ENCODE assay signal across 18 cellular contexts in the genomic region with DNA sequence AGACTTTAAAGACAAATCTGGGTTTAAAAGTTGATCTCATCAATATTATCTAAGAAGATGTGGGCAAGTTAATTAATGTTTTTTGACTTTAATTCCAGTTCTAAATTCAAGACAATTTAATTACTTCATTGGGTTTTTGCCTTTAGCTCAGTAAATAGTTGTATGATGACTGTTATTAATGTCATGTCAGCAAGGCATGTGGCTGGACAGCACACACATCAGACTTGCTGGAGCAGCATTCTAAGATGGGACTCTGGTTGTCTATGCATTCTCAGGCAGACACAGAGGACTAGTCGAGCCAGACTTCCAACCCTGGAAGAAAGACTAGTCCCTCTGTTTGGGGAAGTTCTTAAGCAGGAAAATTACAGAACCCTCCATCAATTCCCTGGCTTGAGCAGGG.
DNase-seq lines count a peak whose midpoint lies in the region; ATAC-seq, FAIRE-seq and TF ChIP-seq lines count a peak whose summit lies in the region.
"Had no signal": no experiment of that assay in that cellular context is flagged by ENCODE, and none has a peak within 500 bp of the region (broad histone marks: within the 10 kb centered on the region; RNA-seq: fewer than 3 reads in every experiment).

No MANE protein-coding gene starts in this region.

- H3K4ac ChIP-seq in H1 (replicated peaks; ENCODE audit: insufficient read length, low read depth, low read length), result no peak overlapping the region

- H3K36me3 Mint-ChIP-seq in glutamatergic neuron (ENCODE audit: unreplicated experiment), result no peaks in the 10 kb centered on the region

- H3K79me1 ChIP-seq in H1 (ENCODE audit: low read depth, low read length), result no peaks in the 10 kb centered on the region

- H3K4me1 Mint-ChIP-seq in glutamatergic neuron (ENCODE audit: low read depth, unreplicated experiment), result no peaks in the 10 kb centered on the region

- peaks cover 0 to 3% of the 10 kb centered on the region in 2 experiments; a peak in 1 of 4 replicates for H3K9me3 ChIP-seq in H1 (ENCODE audit: insufficient read depth in 2 of 2, low read depth in 1 of 2, low read length in 1 of 2)
- no peaks in the 10 kb centered on the region for H3K9me3 ChIP-seq in right cardiac atrium (ENCODE audit: control insufficient read depth, low read length)
- H3K9me3 ChIP-seq: A549, BE2C, SJSA1 had no signal

- H3K27me3 Mint-ChIP-seq in glutamatergic neuron (ENCODE audit: unreplicated experiment), result peaks cover 3% of the 10 kb centered on the region

- H3K56ac ChIP-seq in H1 (replicated peaks; ENCODE audit: insufficient read length, low read depth, low read length), result no peak overlapping the region

- H3K4me3 ChIP-seq in H1 (ENCODE audit: extremely low read depth in 1 of 4, insufficient read depth in 2 of 4, low read depth in 3 of 4, low read length in 4 of 4), result no peak overlapping the region
- no peak overlapping the region for H3K4me3 ChIP-seq in right cardiac atrium (ENCODE audit: low read length)
- H3K4me3 ChIP-seq: A549, SJSA1 had no signal

- no peak overlapping the region for H4K8ac ChIP-seq in H1 (ENCODE audit: extremely low read depth, insufficient read depth, low read length)

- no peak overlapping the region for H3K18ac ChIP-seq in H1 (ENCODE audit: extremely low read depth, low read length)

- no peak overlapping the region for H3K23ac ChIP-seq in H1 (ENCODE audit: insufficient read length)

- H3K9ac ChIP-seq in H1 (replicated peaks in 1 of 4; ENCODE audit: extremely low read depth in 1 of 4, low read depth in 3 of 4, low read length in 3 of 4), result no peak overlapping the region

- peak overlapping the region; percentile 17 for H3K27ac Mint-ChIP-seq in glutamatergic neuron (ENCODE audit: unreplicated experiment)

- POLR2A ChIA-PET in H1 (lab: Charles Lee; ENCODE audit: partially characterized antibody), result no interaction called here

- no peak for FAIRE-seq in H1 (lab: Jason Lieb, UNC)
- FAIRE-seq: A549, D721Med had no signal

- no peak overlapping the region for H2BK120ac ChIP-seq in H1 (replicated peaks; ENCODE audit: low read depth, low read length)

- TF ChIP-seq POLR2A in H1 (IDR thresholded peaks at IDR 0.05; ENCODE audit: control extremely low read depth in 1 of 2, low read depth in 2 of 2, low read length in 2 of 2), result no peak

- ATAC-seq in right cardiac atrium (no peak), Right ventricle myocardium inferior (no peak)
- ATAC-seq: A549, HCT116 had no signal

- H3K27me3 ChIP-seq in H1 (replicated peaks in 1 of 4; ENCODE audit: control insufficient read depth in 3 of 4, extremely low read depth in 1 of 4, insufficient read depth in 3 of 4, low read length in 3 of 4) (no peaks in the 10 kb centered on the region), right cardiac atrium (ENCODE audit: control insufficient read depth, insufficient read depth) (no peaks in the 10 kb centered on the region)
- H3K27me3 ChIP-seq: BE2C, SJSA1 had no signal

- no peak for TF ChIP-seq CTCF in H1 (IDR thresholded peaks at IDR 0.05; ENCODE audit: control extremely low read depth in 1 of 3, insufficient read depth in 1 of 3, low read depth in 1 of 3, low read length in 3 of 3)
- TF ChIP-seq CTCF in glutamatergic neuron (IDR thresholded peaks at IDR 0.05; ENCODE audit: partially characterized antibody, unreplicated experiment), result no peak

- H2BK12ac ChIP-seq in H1 (ENCODE audit: low read depth, low read length), result no peak overlapping the region

- no peak for TF ChIP-seq RAD21 in H1 (IDR thresholded peaks at IDR 0.05 in 1 of 2, conservative IDR thresholded peaks at IDR 0.05 in 1 of 2; ENCODE audit: low read depth in 2 of 2, low read length in 2 of 2)

- CTCF ChIA-PET in H1 (lab: Charles Lee; ENCODE audit: partially characterized antibody), result interaction anchor here (0.8 kb wide), 1 partner anchor 13 kb away, joined by 3 read pairs; no protein-coding TSS in a partner anchor

- no peak overlapping the region for H3K4me3 Mint-ChIP-seq in glutamatergic neuron (ENCODE audit: unreplicated experiment)

- no peak overlapping the region for H4K5ac ChIP-seq in H1 (ENCODE audit: insufficient read length, low read depth, low read length)

- H2AFZ ChIP-seq in H1 (ENCODE audit: low read length), result no peak overlapping the region

- peak; percentile 16 for DNase-seq in EH (ENCODE audit: low read depth)
- DNase-seq in LHCN-M2 (ENCODE audit: low read depth), result peak; percentile 2
- DNase-seq in H1 (ENCODE audit: low read depth in 1 of 2, low spot score in 2 of 2), result no peak
- no peak for DNase-seq in glutamatergic neuron
- no peak for DNase-seq in right cardiac atrium
- no peak for DNase-seq in Right ventricle myocardium inferior (ENCODE audit: missing footprints)
- no peak for DNase-seq in NCI-H187 treated with DMSO at 0.1 percent for 48 hours (lab: John Stamatoyannopoulos, UW)
- DNase-seq in NCI-H187 (lab: John Stamatoyannopoulos, UW), result no peak
- DNase-seq: BE2C; DMS53; GOT3; NCI-H1694; NK-92 treated with Interleukin-12 subunit alpha and Interleukin-12 subunit beta, amount 100 ng/mL, for 24 hours had no signal

- no peak overlapping the region for H3K14ac ChIP-seq in H1 (ENCODE audit: insufficient read length)

- H2BK20ac ChIP-seq in H1 (ENCODE audit: low read length), result no peak overlapping the region

- H3K4me1 ChIP-seq in H1 (replicated peaks in 1 of 4; ENCODE audit: control insufficient read depth in 3 of 4, insufficient read depth in 4 of 4, low read length in 3 of 4) (peaks cover 0 to 7% (median 0%) of the 10 kb centered on the region in 4 experiments; a peak in 3 of 7 replicates), right cardiac atrium (ENCODE audit: control insufficient read depth, insufficient read depth, low read length) (peaks cover 5% of the 10 kb centered on the region)
- H3K4me1 ChIP-seq: A549, BE2C, SJSA1 had no signal

- H3K36me3 ChIP-seq in H1 (ENCODE audit: control insufficient read depth in 2 of 4, insufficient read depth in 4 of 4, low read length in 3 of 4), result no peaks in the 10 kb centered on the region
- H3K36me3 ChIP-seq: BE2C, SJSA1 had no signal

- H4K20me1 ChIP-seq in H1 (replicated peaks in 1 of 2; ENCODE audit: control insufficient read depth in 1 of 2, insufficient read depth in 2 of 2, low read length in 2 of 2), result no peaks in the 10 kb centered on the region

- no peak overlapping the region for H2BK5ac ChIP-seq in H1 (ENCODE audit: low read depth, low read length)

- no peak overlapping the region for H2AK5ac ChIP-seq in H1 (ENCODE audit: low read depth, low read length)

- WGBS in H1 (ENCODE audit: extremely low coverage in 1 of 2, insufficient coverage in 1 of 2, insufficient read length in 1 of 2, insufficient replicate concordance in 2 of 2, low coverage in 1 of 2, low lambda C conversion rate in 2 of 2, missing lambda C conversion rate in 1 of 2), 2 experiments, result 60% methylated on average over 1 of the region's 1 CpG; no CpG with 5 or more reads in 1 of the 2 experiments
- WGBS in right cardiac atrium, result 65% methylated on average over 1 of the region's 1 CpG

- no peaks in the 10 kb centered on the region for H3K79me2 ChIP-seq in H1 (ENCODE audit: control insufficient read depth in 1 of 2, insufficient read depth in 2 of 2, low read length in 2 of 2)

- H3K27ac ChIP-seq in H1 (ENCODE audit: low read depth, low read length) (no peak overlapping the region), right cardiac atrium (ENCODE audit: low read length) (no peak overlapping the region)
- H3K27ac ChIP-seq: A549, HL-60, SJSA1 had no signal

- H3K9me3 Mint-ChIP-seq in glutamatergic neuron (ENCODE audit: unreplicated experiment), result peaks cover 1% of the 10 kb centered on the region

- no peak overlapping the region for H3K4me2 ChIP-seq in H1 (ENCODE audit: insufficient read depth in 1 of 2, low read depth in 2 of 2, low read length in 2 of 2)
- H3K4me2 ChIP-seq: A549 had no signal

- TF ChIP-seq EP300 in H1 (IDR thresholded peaks at IDR 0.05; ENCODE audit: borderline replicate concordance in 1 of 2, low read depth in 2 of 2, low read length in 2 of 2), result no peak

- no peak overlapping the region for H4K91ac ChIP-seq in H1 (replicated peaks; ENCODE audit: insufficient read length, low read length)

- H3K23me2 ChIP-seq in H1 (ENCODE audit: low read depth, low read length), result no peaks in the 10 kb centered on the region

- intact Hi-C loops in right cardiac atrium (cut with DNase I), result loop anchor here in 1 of 4 donors (10.0 kb wide), 1 partner anchor 634 kb away; no protein-coding TSS in a partner anchor
- intact Hi-C loops in Right ventricle myocardium inferior (cut with DNase I), result no loop called here

- H2BK15ac ChIP-seq in H1 (ENCODE audit: low read length), result peak overlapping the region; percentile 47; the same call in 1 of the 2 replicates

TF ChIP-seq in H1, 55 proteins besides CTCF, POLR2A, EP300 and RAD21 (continues in another document):
- TF ChIP-seq SP2 (IDR thresholded peaks at IDR 0.05; ENCODE audit: low read length) (no peak), HDAC2 (IDR thresholded peaks at IDR 0.05; ENCODE audit: borderline replicate concordance in 1 of 2, low read depth in 2 of 2, low read length in 2 of 2) (no peak), TAF1 (IDR thresholded peaks at IDR 0.05; ENCODE audit: low read depth, low read length) (no peak), E2F6 (IDR thresholded peaks at IDR 0.05) (no peak), JUND (IDR thresholded peaks at IDR 0.05; ENCODE audit: low read length) (no peak), SUZ12 (IDR thresholded peaks at IDR 0.05; ENCODE audit: low read length) (no peak), GTF2F1 (IDR thresholded peaks at IDR 0.05; ENCODE audit: borderline replicate concordance, low read depth, low read length) (no peak), SP4 (IDR thresholded peaks at IDR 0.05; ENCODE audit: low read length) (no peak), TAF7 (optimal IDR thresholded peaks at IDR 0.05; ENCODE audit: borderline replicate concordance, low read depth, low read length) (no peak), SRF (IDR thresholded peaks at IDR 0.05; ENCODE audit: low read depth, low read length) (no peak), ASH2L (IDR thresholded peaks at IDR 0.05; ENCODE audit: low read length) (no peak), CEBPB (IDR thresholded peaks at IDR 0.05; ENCODE audit: low read depth, low read length) (no peak)

Comparison
In these comparisons a context has a peak if more than half of its experiments do, and no peak if none do; other contexts are left out.
1. DNase-seq: peak in EH (single experiment) and LHCN-M2 (single experiment); none in H1 (0 of 2), glutamatergic neuron (single experiment), right cardiac atrium (0 of 3), Right ventricle myocardium inferior (single experiment), NCI-H187 treated with DMSO at 0.1 percent for 48 hours (single experiment) and NCI-H187 (0 of 2).